In genomic region chr1:202926578-202927491, GRCh38 we compare ENCODE assay signal across 8 cellular contexts. TPM values are rescaled to one million over a fixed set of nuclear protein-coding genes. Genes with fewer than 3 reads are reported as not detected.
DNase-seq lines count a peak whose midpoint lies in the region; ATAC-seq and TF ChIP-seq lines count a peak whose summit lies in the region.

KLHL12 (minus strand) TSS chr1:202927234; CDS start chr1:202925162, 2,072 bp downstream.

- no peaks in the 10 kb centered on the region for H3K9me3 Mint-ChIP-seq in activated naive CD4-positive, alpha-beta T cell treated with anti-CD3 and anti-CD28 coated beads, Interleukin-2, amount 50 U/mL, for 24 hours

- peak within 1 kb of the TSS; percentile 96 for H3K4me3 Mint-ChIP-seq in activated naive CD4-positive, alpha-beta T cell treated with anti-CD3 and anti-CD28 coated beads, Interleukin-2, amount 50 U/mL, for 24 hours

- TF ChIP-seq CTCF in GM10266 (IDR thresholded peaks at IDR 0.05; ENCODE audit: control insufficient read depth, insufficient read depth, low read depth, missing control alignments) = peak; percentile 59

- peak within 1 kb of the TSS; percentile 90 for H3K27ac ChIP-seq in temporal lobe (ENCODE audit: low read depth, low read length)

- peak within 1 kb of the TSS; percentile 96 for H3K27ac Mint-ChIP-seq in activated naive CD4-positive, alpha-beta T cell treated with anti-CD3 and anti-CD28 coated beads, Interleukin-2, amount 50 U/mL, for 24 hours

- ATAC-seq in HG02610 (IDR thresholded peaks at IDR 0.05; ENCODE audit: unreplicated experiment) = peak; percentile 92
- ATAC-seq in SK-N-SH treated with all-trans-retinoic acid at 6 μM for 48 hours = peak; percentile 99

- peaks cover 37% of the 10 kb centered on the region for H3K4me1 Mint-ChIP-seq in activated naive CD4-positive, alpha-beta T cell treated with anti-CD3 and anti-CD28 coated beads, Interleukin-2, amount 50 U/mL, for 24 hours

- DNase-seq in GM10266 (ENCODE audit: extremely low spot score) (peak; percentile 94), NCI-H1092 (lab: John Stamatoyannopoulos, UW) (peak; percentile 98), glomerular endothelial cell (ENCODE audit: extremely low read depth, low read depth, low spot score) (peak; percentile 64), occipital lobe (lab: John Stamatoyannopoulos, UW) (peak; percentile 89)

- no peaks in the 10 kb centered on the region for H3K27me3 Mint-ChIP-seq in activated naive CD4-positive, alpha-beta T cell treated with anti-CD3 and anti-CD28 coated beads, Interleukin-2, amount 50 U/mL, for 24 hours

- peaks cover 5% of the 10 kb centered on the region for H3K36me3 Mint-ChIP-seq in activated naive CD4-positive, alpha-beta T cell treated with anti-CD3 and anti-CD28 coated beads, Interleukin-2, amount 50 U/mL, for 24 hours

TF ChIP-seq in SK-N-SH treated with all-trans-retinoic acid at 6 μM for 48 hours, 23 proteins besides CTCF, POLR2A, EP300 and RAD21:
- TF ChIP-seq ZNF70 (CRISPR knock-in tag; IDR thresholded peaks at IDR 0.05) (no peak), ZC3H10 (CRISPR knock-in tag; IDR thresholded peaks at IDR 0.05) (0 out of 2 replicates have a peak, but pooled peaks have one; percentile 31)

RNA-seq across cellular contexts. Expression of gene KLHL12, which starts in this region (rescaled TPM):
- total RNA-seq in glomerular endothelial cell = 20.4 and 22.1 TPM in 2 replicates
- total RNA-seq in occipital lobe = 37.0 TPM
- 32.9 TPM for total RNA-seq in temporal lobe

Comparison
In these comparisons a context has a peak if more than half of its experiments do, and no peak if none do; other contexts are left out.
1. Peak in every context shown above with its lines: DNase-seq, ATAC-seq and H3K27ac ChIP-seq.